Comparison of ENCODE assay signal across 8 cellular contexts in the genomic region with DNA sequence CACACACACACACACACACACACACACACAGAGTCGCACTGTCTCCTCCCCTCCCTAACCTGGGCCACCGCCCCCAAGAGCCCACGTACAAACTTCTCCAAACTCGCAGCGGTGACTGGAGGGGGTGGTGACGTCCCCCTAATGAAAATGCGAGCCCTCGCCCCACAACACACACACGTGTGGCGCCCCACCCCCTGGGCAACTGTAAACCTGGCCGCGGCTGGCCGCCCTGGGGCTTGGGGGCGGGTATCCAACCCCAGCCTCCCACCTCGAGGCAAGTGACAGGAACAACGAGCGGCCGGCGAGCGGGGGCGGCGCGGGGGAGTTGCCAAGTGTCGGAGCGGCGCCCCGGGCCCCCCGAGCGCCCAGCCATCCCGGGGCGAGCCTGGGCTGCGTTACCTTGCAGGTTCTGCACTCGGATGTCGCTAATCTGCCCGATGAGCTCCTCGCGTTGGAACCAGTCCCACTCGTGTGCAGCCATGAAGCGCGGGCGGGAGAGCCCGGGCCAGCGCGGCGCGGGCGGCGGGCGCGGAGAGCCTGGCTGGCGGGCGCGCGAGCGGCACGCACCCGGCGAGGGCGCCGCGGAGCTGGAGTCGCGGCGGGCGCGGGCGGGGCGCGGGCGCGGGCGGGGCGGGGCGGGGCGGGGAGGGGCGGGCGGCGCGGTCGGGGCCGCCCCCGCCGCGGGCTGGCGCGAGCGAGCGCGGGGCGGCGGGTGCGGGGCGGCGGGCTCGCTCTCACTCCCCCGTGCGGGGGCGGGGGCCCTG. TPM values are rescaled to one million over a fixed set of nuclear protein-coding genes. Genes with fewer than 3 reads are reported as not detected.
A peak's percentile ranks its signal among the peaks of the same experiment; 100 is the strongest.
DNase-seq lines count a peak whose midpoint lies in the region; ATAC-seq and TF ChIP-seq lines count a peak whose summit lies in the region.

A gene with protein sequence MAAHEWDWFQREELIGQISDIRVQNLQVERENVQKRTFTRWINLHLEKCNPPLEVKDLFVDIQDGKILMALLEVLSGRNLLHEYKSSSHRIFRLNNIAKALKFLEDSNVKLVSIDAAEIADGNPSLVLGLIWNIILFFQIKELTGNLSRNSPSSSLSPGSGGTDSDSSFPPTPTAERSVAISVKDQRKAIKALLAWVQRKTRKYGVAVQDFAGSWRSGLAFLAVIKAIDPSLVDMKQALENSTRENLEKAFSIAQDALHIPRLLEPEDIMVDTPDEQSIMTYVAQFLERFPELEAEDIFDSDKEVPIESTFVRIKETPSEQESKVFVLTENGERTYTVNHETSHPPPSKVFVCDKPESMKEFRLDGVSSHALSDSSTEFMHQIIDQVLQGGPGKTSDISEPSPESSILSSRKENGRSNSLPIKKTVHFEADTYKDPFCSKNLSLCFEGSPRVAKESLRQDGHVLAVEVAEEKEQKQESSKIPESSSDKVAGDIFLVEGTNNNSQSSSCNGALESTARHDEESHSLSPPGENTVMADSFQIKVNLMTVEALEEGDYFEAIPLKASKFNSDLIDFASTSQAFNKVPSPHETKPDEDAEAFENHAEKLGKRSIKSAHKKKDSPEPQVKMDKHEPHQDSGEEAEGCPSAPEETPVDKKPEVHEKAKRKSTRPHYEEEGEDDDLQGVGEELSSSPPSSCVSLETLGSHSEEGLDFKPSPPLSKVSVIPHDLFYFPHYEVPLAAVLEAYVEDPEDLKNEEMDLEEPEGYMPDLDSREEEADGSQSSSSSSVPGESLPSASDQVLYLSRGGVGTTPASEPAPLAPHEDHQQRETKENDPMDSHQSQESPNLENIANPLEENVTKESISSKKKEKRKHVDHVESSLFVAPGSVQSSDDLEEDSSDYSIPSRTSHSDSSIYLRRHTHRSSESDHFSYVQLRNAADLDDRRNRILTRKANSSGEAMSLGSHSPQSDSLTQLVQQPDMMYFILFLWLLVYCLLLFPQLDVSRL (minus strand): TSS at position 597 of the 764 bp plus-strand sequence. CDS start 116 bp downstream, at position 481.

- peak within 1 kb of the TSS; percentile 70 for H3K4me3 Mint-ChIP-seq in stimulated activated effector memory CD8-positive, alpha-beta T cell treated with anti-CD3 and anti-CD28 coated beads, Interleukin-12 subunit alpha, Interleukin-12 subunit beta, amount 100 ng/mL, for 72 hours

- no peak within 1 kb of the TSS for H3K27ac Mint-ChIP-seq in stimulated activated effector memory CD8-positive, alpha-beta T cell treated with anti-CD3 and anti-CD28 coated beads, Interleukin-12 subunit alpha, Interleukin-12 subunit beta, amount 100 ng/mL, for 72 hours

- TF ChIP-seq POLR2A in right lobe of liver (IDR thresholded peaks at IDR 0.05), result peak; percentile 56

- H3K9me3 Mint-ChIP-seq in stimulated activated effector memory CD8-positive, alpha-beta T cell treated with anti-CD3 and anti-CD28 coated beads, Interleukin-12 subunit alpha, Interleukin-12 subunit beta, amount 100 ng/mL, for 72 hours, result no peaks in the 10 kb centered on the region

- H3K27ac ChIP-seq in cingulate gyrus (ENCODE audit: low read depth, low read length) (peak within 1 kb of the TSS; percentile 95), right lobe of liver (peak within 1 kb of the TSS; percentile 75 to 97 (median 97))

- peak within 1 kb of the TSS; percentile 81 to 98 (median 97) for H3K4me3 ChIP-seq in right lobe of liver

- intact Hi-C loops in right lobe of liver (cut with DNase I), result no loop called here

- peak; percentile 38 to 45 (median 42) for ATAC-seq in right lobe of liver
- ATAC-seq in stimulated activated effector memory CD8-positive, alpha-beta T cell treated with anti-CD3 and anti-CD28 coated beads, Interleukin-12 subunit alpha, Interleukin-12 subunit beta, amount 100 ng/mL, for 72 hours, result peak; percentile 22
- ATAC-seq in GM21526 (IDR thresholded peaks at IDR 0.05; ENCODE audit: low FRiP score, unreplicated experiment), result no peak

- 0% methylated on average over 7 of the region's 98 CpGs for WGBS in right lobe of liver (ENCODE audit: insufficient coverage, low coverage, low lambda C conversion rate, missing lambda C conversion rate)

- peak; percentile 30 for DNase-seq in SIG-M5 treated with dmso at 0.1 percent for 504 hours (lab: John Stamatoyannopoulos, UW; ENCODE audit: unreplicated experiment)
- DNase-seq in SIG-M5 (lab: John Stamatoyannopoulos, UW), result no peak
- DNase-seq in HT1080 (ENCODE audit: low read depth), result peak; percentile 34
- peak; percentile 8 for DNase-seq in T-helper 9 cell
- peak; percentile 49 to 77 (median 68) for DNase-seq in right lobe of liver
- no peak for DNase-seq in stimulated activated effector memory CD8-positive, alpha-beta T cell treated with anti-CD3 and anti-CD28 coated beads, Interleukin-12 subunit alpha, Interleukin-12 subunit beta, amount 100 ng/mL, for 72 hours (ENCODE audit: low spot score in 2 of 2)

- H3K4me1 ChIP-seq in right lobe of liver, result peaks cover 0 to 35% (median 15%) of the 10 kb centered on the region in 4 donors

- no peaks in the 10 kb centered on the region for H3K9me3 ChIP-seq in right lobe of liver

- H3K36me3 ChIP-seq in right lobe of liver, result no peaks in the 10 kb centered on the region

- no peaks in the 10 kb centered on the region for H3K27me3 ChIP-seq in right lobe of liver

- peaks cover 21% of the 10 kb centered on the region for H3K4me1 Mint-ChIP-seq in stimulated activated effector memory CD8-positive, alpha-beta T cell treated with anti-CD3 and anti-CD28 coated beads, Interleukin-12 subunit alpha, Interleukin-12 subunit beta, amount 100 ng/mL, for 72 hours

- no peak for TF ChIP-seq CTCF in right lobe of liver (IDR thresholded peaks at IDR 0.05)

- no peaks in the 10 kb centered on the region for H3K36me3 Mint-ChIP-seq in stimulated activated effector memory CD8-positive, alpha-beta T cell treated with anti-CD3 and anti-CD28 coated beads, Interleukin-12 subunit alpha, Interleukin-12 subunit beta, amount 100 ng/mL, for 72 hours

RNA-seq across cellular contexts. Expression of the gene that starts here (rescaled TPM):
- total RNA-seq in HT1080 (2014; rRNA removed; shearing (Covaris generic)), result 3.8 and 4.2 TPM in 2 replicates
- polyA plus RNA-seq in HT1080 (2015; cell fraction: cytosol; rRNA removed), result 9.8 and 11.2 TPM in 2 replicates
- polyA plus RNA-seq in HT1080 (2015; cell fraction: nucleus; rRNA removed), result 28.9 and 37.3 TPM in 2 replicates
- 10 to 100 TPM; 18.4 to 91.8 (median 47.8) TPM for total RNA-seq in right lobe of liver

Comparison
In these comparisons a context has a peak if more than half of its experiments do, and no peak if none do; other contexts are left out.
1. DNase-seq: peak in SIG-M5 treated with dmso at 0.1 percent for 504 hours (single experiment), HT1080 (single experiment), T-helper 9 cell (single experiment) and right lobe of liver (3 of 3); none in SIG-M5 (single experiment) and stimulated activated effector memory CD8-positive, alpha-beta T cell treated with anti-CD3 and anti-CD28 coated beads, Interleukin-12 subunit alpha, Interleukin-12 subunit beta, amount 100 ng/mL, for 72 hours (0 of 2).